ENCODE assay signal across 1 cellular context in the genomic region with DNA sequence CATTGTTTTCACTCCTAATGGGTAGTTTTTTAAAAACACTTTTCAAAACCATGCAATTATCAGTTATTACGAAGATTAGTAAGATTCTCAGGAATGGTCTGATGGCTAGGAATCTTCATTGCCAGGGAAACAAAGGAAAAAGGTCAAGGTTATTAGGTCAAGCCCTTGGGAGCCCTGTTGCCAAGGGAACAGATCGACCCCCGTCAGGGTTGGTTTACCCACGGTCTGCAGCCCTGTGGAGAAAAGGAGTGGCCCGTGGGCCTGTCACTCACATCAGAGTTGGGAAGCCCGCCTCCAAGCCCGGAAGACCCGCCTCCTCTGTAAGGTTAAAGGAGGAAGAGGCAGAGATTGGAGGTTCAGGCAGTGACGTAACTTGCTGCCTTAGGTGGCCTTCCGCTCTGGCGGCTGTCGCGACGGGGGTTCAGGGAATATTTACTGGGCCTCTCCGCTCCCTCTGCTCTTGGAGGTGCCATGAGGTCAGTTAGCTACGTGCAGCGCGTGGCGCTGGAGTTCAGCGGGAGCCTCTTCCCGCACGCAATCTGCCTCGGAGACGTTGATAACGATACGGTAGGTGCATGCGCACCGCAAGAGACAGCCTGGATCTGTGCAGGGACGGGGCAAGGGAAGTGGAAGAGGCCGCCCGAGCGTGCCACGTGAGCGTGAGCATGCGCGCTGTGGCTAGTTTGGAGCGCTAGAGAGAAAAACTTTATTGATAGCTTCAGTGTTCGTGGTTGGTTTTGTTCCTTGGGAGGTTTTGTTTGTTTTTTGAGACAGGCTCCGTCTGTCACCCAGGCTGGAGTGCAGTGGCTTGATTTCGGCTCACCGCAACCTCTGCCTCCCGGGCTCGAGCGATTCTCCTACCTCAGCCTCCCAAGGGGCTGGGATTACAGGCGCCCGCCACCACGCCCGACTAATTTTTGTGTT.
TF ChIP-seq lines count a peak whose summit lies in the region.

ITFG2 (plus strand) TSS at position 379 of the 924 bp plus-strand sequence; CDS start at position 472, 93 bp downstream.

TF ChIP-seq in K562, 482 proteins besides CTCF, POLR2A, EP300 and RAD21 (continued from another document):
- TF ChIP-seq, protein P1, sequence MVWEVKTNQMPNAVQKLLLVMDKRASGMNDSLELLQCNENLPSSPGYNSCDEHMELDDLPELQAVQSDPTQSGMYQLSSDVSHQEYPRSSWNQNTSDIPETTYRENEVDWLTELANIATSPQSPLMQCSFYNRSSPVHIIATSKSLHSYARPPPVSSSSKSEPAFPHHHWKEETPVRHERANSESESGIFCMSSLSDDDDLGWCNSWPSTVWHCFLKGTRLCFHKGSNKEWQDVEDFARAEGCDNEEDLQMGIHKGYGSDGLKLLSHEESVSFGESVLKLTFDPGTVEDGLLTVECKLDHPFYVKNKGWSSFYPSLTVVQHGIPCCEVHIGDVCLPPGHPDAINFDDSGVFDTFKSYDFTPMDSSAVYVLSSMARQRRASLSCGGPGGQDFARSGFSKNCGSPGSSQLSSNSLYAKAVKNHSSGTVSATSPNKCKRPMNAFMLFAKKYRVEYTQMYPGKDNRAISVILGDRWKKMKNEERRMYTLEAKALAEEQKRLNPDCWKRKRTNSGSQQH (CRISPR knock-in tag; IDR thresholded peaks at IDR 0.05) = no peak
- TF ChIP-seq MYBL2 (IDR thresholded peaks at IDR 0.05; ENCODE audit: low read depth) (no peak; the same call in 1 of the 2 replicates), MYBL2 (CRISPR knock-in tag; IDR thresholded peaks at IDR 0.05; ENCODE audit: borderline replicate concordance) (no peak), TCF7L2 (IDR thresholded peaks at IDR 0.05; ENCODE audit: low read depth, low read length) (no peak), ZBTB17 (CRISPR knock-in tag; IDR thresholded peaks at IDR 0.05) (no peak), MAFF (IDR thresholded peaks at IDR 0.05; ENCODE audit: low read length) (no peak), CCNT2 (IDR thresholded peaks at IDR 0.05; ENCODE audit: borderline replicate concordance, extremely low read depth, insufficient read length, low read depth, low read length) (peak; percentile 39), GATAD2B (IDR thresholded peaks at IDR 0.05; ENCODE audit: borderline replicate concordance) (no peak), ZNF165 (CRISPR knock-in tag; IDR thresholded peaks at IDR 0.05; ENCODE audit: borderline replicate concordance) (no peak), RBM22 (IDR thresholded peaks at IDR 0.05; ENCODE audit: low read depth, low read length, poor library complexity, severe bottlenecking) (no peak), PTBP1 (IDR thresholded peaks at IDR 0.05; ENCODE audit: low read depth, low read length) (no peak), FOXM1 (IDR thresholded peaks at IDR 0.05; ENCODE audit: low read depth) (no peak), FOXM1 (CRISPR knock-in tag; IDR thresholded peaks at IDR 0.05; ENCODE audit: low read depth) (no peak), SMAD4 (CRISPR knock-in tag; conservative IDR thresholded peaks at IDR 0.05) (no peak; the same call in 1 of the 2 replicates), ZNF408 (CRISPR knock-in tag; IDR thresholded peaks at IDR 0.05; ENCODE audit: low read depth) (no peak), HOXB6 (CRISPR knock-in tag; IDR thresholded peaks at IDR 0.05; ENCODE audit: borderline replicate concordance) (no peak), HIVEP1 (CRISPR knock-in tag; IDR thresholded peaks at IDR 0.05) (no peak), TAF7 (tag; IDR thresholded peaks at IDR 0.05) (peak; percentile 23; the same call in 1 of the 2 replicates), ETV5 (CRISPR knock-in tag; IDR thresholded peaks at IDR 0.05; ENCODE audit: low read depth) (peak; percentile 75), ZNF347 (CRISPR knock-in tag; IDR thresholded peaks at IDR 0.05; ENCODE audit: low read depth) (no peak), ZNF316 (IDR thresholded peaks at IDR 0.05) (no peak; the same call in 1 of the 2 replicates), RFX1 (IDR thresholded peaks at IDR 0.05) (peak; percentile 97)
